In the genomic region with DNA sequence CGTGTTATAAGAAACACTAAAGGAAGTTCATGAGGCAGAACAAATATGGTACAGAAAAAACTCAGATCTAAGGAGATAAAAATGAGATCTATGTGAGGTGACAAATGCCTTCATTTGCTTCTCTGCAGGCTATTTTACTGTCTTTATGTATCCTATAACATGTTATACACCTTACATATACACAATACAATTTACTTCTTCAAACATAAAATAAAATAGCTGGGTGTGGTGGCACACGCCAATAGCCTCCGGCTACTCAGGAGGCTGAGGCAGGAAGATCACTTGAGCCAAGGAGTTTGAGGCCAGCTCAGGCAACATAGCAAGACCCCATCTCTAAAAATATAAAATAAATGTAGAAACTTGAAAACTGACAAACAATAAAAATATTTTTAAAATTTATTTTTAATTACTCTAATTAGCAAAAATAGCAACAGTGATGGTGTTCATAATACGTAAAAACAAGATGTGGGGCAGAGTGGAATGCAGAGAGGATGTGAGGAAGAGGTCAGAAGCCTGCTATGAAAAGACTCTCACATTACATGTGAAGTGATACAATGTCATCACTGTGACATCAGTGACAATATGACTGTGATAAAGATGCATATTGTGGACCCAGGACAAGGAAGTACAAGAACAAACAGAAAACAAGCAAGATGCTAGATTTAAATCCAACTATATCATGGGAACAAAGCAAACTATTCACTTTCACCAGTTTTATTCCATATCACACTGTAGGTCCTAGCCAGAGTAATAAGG, we compare ENCODE assay signal across 14 cellular contexts.
"Had no signal": no experiment of that assay in that cellular context is flagged by ENCODE, and none has a peak within 500 bp of the region (broad histone marks: within the 10 kb centered on the region; RNA-seq: fewer than 3 reads in every experiment).

No MANE protein-coding gene starts in this region.

- H3K27ac Mint-ChIP-seq: activated naive CD8-positive, alpha-beta T cell treated with anti-CD3 and anti-CD28 coated beads for 36 hours; neural progenitor cell; T-helper 1 cell treated with Interleukin-12 subunit alpha and Interleukin-12 subunit beta and Interleukin-4 antibody, amounts not matched to agents 30 μg/mL and 1 μg/mL, for 36 hours had no signal

- H3K36me3 ChIP-seq: neural progenitor cell had no signal

- DNase-seq: activated CD4-positive, CD25-positive, alpha-beta regulatory T cell; activated gamma-delta T cell; activated naive CD8-positive, alpha-beta T cell treated with anti-CD3 and anti-CD28 coated beads for 36 hours; activated T-cell treated with anti-CD3 and anti-CD28 coated beads, Interleukin-2, amount 50 U/mL, for 24 hours; gastrocnemius medialis; islet precursor cell; left ventricle myocardium inferior; mesenchymal stem cell; posterior cingulate gyrus; small intestine; substantia nigra; trophoblast cell had no signal

- ATAC-seq: gastrocnemius medialis had no signal

- H3K4me3 ChIP-seq: gastrocnemius medialis, left ventricle myocardium inferior, neural progenitor cell had no signal

- H3K9me3 Mint-ChIP-seq: activated naive CD8-positive, alpha-beta T cell treated with anti-CD3 and anti-CD28 coated beads for 36 hours; activated T-cell treated with anti-CD3 and anti-CD28 coated beads, Interleukin-2, amount 50 U/mL, for 24 hours; T-helper 1 cell treated with Interleukin-12 subunit alpha and Interleukin-12 subunit beta and Interleukin-4 antibody, amounts not matched to agents 30 μg/mL and 1 μg/mL, for 36 hours had no signal

- H3K27ac ChIP-seq: gastrocnemius medialis, left ventricle myocardium inferior had no signal

- H3K4me3 Mint-ChIP-seq: activated naive CD8-positive, alpha-beta T cell treated with anti-CD3 and anti-CD28 coated beads for 36 hours; activated T-cell treated with anti-CD3 and anti-CD28 coated beads, Interleukin-2, amount 50 U/mL, for 24 hours; neural progenitor cell; T-helper 1 cell treated with Interleukin-12 subunit alpha and Interleukin-12 subunit beta and Interleukin-4 antibody, amounts not matched to agents 30 μg/mL and 1 μg/mL, for 36 hours had no signal

- H3K27me3 ChIP-seq: gastrocnemius medialis, neural progenitor cell had no signal

- H3K4me1 ChIP-seq: gastrocnemius medialis had no signal

- H3K9me3 ChIP-seq: gastrocnemius medialis, left ventricle myocardium inferior had no signal

- H3K27me3 Mint-ChIP-seq: activated naive CD8-positive, alpha-beta T cell treated with anti-CD3 and anti-CD28 coated beads for 36 hours; activated T-cell treated with anti-CD3 and anti-CD28 coated beads, Interleukin-2, amount 50 U/mL, for 24 hours had no signal
